Comparison of ENCODE assay signal across 1 cellular context in the genomic region with DNA sequence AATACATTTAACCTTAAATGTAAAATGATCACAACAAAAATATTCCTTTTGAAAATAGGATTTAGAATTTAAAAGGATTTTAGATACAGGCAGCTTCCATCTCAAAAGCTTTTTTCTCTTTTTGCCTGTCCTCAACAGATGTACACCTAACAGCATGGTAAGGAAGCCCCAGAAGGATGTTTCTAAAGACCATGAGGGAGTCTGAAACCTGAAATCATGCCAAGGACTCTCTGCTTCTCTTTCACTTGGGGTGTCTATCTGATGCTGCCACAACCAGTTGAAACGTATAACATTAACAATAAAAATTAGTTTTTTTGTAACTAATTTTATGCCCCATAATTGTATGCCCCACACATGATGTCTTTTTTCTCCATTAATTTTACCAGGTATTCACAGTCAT.
TF ChIP-seq lines count a peak whose summit lies in the region.

No MANE protein-coding gene starts in this region.

TF ChIP-seq in WTC11, 78 proteins besides CTCF, POLR2A, EP300 and RAD21 (continued from another document):
- TF ChIP-seq, protein P1, sequence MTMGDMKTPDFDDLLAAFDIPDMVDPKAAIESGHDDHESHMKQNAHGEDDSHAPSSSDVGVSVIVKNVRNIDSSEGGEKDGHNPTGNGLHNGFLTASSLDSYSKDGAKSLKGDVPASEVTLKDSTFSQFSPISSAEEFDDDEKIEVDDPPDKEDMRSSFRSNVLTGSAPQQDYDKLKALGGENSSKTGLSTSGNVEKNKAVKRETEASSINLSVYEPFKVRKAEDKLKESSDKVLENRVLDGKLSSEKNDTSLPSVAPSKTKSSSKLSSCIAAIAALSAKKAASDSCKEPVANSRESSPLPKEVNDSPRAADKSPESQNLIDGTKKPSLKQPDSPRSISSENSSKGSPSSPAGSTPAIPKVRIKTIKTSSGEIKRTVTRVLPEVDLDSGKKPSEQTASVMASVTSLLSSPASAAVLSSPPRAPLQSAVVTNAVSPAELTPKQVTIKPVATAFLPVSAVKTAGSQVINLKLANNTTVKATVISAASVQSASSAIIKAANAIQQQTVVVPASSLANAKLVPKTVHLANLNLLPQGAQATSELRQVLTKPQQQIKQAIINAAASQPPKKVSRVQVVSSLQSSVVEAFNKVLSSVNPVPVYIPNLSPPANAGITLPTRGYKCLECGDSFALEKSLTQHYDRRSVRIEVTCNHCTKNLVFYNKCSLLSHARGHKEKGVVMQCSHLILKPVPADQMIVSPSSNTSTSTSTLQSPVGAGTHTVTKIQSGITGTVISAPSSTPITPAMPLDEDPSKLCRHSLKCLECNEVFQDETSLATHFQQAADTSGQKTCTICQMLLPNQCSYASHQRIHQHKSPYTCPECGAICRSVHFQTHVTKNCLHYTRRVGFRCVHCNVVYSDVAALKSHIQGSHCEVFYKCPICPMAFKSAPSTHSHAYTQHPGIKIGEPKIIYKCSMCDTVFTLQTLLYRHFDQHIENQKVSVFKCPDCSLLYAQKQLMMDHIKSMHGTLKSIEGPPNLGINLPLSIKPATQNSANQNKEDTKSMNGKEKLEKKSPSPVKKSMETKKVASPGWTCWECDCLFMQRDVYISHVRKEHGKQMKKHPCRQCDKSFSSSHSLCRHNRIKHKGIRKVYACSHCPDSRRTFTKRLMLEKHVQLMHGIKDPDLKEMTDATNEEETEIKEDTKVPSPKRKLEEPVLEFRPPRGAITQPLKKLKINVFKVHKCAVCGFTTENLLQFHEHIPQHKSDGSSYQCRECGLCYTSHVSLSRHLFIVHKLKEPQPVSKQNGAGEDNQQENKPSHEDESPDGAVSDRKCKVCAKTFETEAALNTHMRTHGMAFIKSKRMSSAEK (CRISPR knock-in tag; IDR thresholded peaks at IDR 0.05; ENCODE audit: borderline replicate concordance): no peak
- TF ChIP-seq MXD4 (CRISPR knock-in tag; IDR thresholded peaks at IDR 0.05; ENCODE audit: borderline replicate concordance): no peak
- TF ChIP-seq ZNF263 (CRISPR knock-in tag; IDR thresholded peaks at IDR 0.05; ENCODE audit: low read depth): no peak
- TF ChIP-seq HMGA2 (CRISPR knock-in tag; IDR thresholded peaks at IDR 0.05): no peak
- no peak for TF ChIP-seq SMAD4 (CRISPR knock-in tag; IDR thresholded peaks at IDR 0.05)
- TF ChIP-seq ZNF671 (CRISPR knock-in tag; IDR thresholded peaks at IDR 0.05): no peak
- TF ChIP-seq, protein P2, sequence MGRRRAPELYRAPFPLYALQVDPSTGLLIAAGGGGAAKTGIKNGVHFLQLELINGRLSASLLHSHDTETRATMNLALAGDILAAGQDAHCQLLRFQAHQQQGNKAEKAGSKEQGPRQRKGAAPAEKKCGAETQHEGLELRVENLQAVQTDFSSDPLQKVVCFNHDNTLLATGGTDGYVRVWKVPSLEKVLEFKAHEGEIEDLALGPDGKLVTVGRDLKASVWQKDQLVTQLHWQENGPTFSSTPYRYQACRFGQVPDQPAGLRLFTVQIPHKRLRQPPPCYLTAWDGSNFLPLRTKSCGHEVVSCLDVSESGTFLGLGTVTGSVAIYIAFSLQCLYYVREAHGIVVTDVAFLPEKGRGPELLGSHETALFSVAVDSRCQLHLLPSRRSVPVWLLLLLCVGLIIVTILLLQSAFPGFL (CRISPR knock-in tag; IDR thresholded peaks at IDR 0.05; ENCODE audit: borderline replicate concordance): no peak
- no peak for TF ChIP-seq ZNF232 (CRISPR knock-in tag; IDR thresholded peaks at IDR 0.05)
- no peak for TF ChIP-seq SOX15 (CRISPR knock-in tag; IDR thresholded peaks at IDR 0.05)
- no peak for TF ChIP-seq NFE2L1 (CRISPR knock-in tag; IDR thresholded peaks at IDR 0.05)
